In genomic region chr11:6610591-6610990, GRCh38 we compare ENCODE assay signal across 8 cellular contexts. TPM values are rescaled to one million over a fixed set of nuclear protein-coding genes. Genes with fewer than 3 reads are reported as not detected.
A peak's percentile ranks its signal among the peaks of the same experiment; 100 is the strongest.
DNase-seq lines count a peak whose midpoint lies in the region; ATAC-seq, FAIRE-seq and TF ChIP-seq lines count a peak whose summit lies in the region.

No MANE protein-coding gene starts in this region.

- H2AFZ ChIP-seq in PC-3 (ENCODE audit: low read length) (no peak overlapping the region), neural progenitor cell (replicated peaks) (no peak overlapping the region)

- WGBS in endodermal cell (ENCODE audit: insufficient coverage in 1 of 2, insufficient read length in 1 of 2), 2 experiments, result 91 to 97% methylated on average over 4 to 6 of the region's 6 CpGs

- peaks cover 36% of the 10 kb centered on the region for H3K79me2 ChIP-seq in PC-3 (ENCODE audit: low read length)
- peaks cover 42% of the 10 kb centered on the region for H3K79me2 ChIP-seq in neural progenitor cell (ENCODE audit: low read depth)

- peak overlapping the region; percentile 95 for H3K27ac ChIP-seq in CD4-positive, CD25-positive, alpha-beta regulatory T cell (ENCODE audit: insufficient read depth, low read length, poor library complexity, severe bottlenecking)
- H3K27ac ChIP-seq in PC-3 (ENCODE audit: low read length) (no peak overlapping the region), endodermal cell (ENCODE audit: low read depth, low read length) (no peak overlapping the region), neural progenitor cell (no peak overlapping the region)

- peak overlapping the region in 1 of 3 donors; percentile 98 for H3K27ac Mint-ChIP-seq in CD4-positive, CD25-positive, alpha-beta regulatory T cell
- H3K27ac Mint-ChIP-seq in endodermal cell, result peak overlapping the region; percentile 88
- peak overlapping the region; percentile 95 for H3K27ac Mint-ChIP-seq in neural progenitor cell

- ATAC-seq in CD4-positive, CD25-positive, alpha-beta regulatory T cell (ENCODE audit: low read depth in 2 of 2), result no peak
- ATAC-seq in PC-3 (no peak), GM21381 (IDR thresholded peaks at IDR 0.05; ENCODE audit: unreplicated experiment) (no peak)

- H3K4me1 Mint-ChIP-seq in CD4-positive, CD25-positive, alpha-beta regulatory T cell, result peaks cover 8 to 42% (median 34%) of the 10 kb centered on the region in 4 donors
- H3K4me1 Mint-ChIP-seq in endodermal cell (peaks cover 20% of the 10 kb centered on the region), neural progenitor cell (peaks cover 30% of the 10 kb centered on the region)

- POLR2A ChIA-PET in PC-3 (lab: Charles Lee; ENCODE audit: unreplicated experiment), result no interaction called here

- DNase-seq in CD4-positive, CD25-positive, alpha-beta regulatory T cell, result no peak
- no peak for DNase-seq in PC-3
- DNase-seq in endodermal cell, result no peak
- no peak for DNase-seq in neural progenitor cell (ENCODE audit: low spot score)
- DNase-seq in DMS53 (lab: John Stamatoyannopoulos, UW), result no peak
- no peak for DNase-seq in GM12891 (ENCODE audit: insufficient read length, low spot score)
- no peak for DNase-seq in globus pallidus (ENCODE audit: low spot score)

- H3K27me3 ChIP-seq in CD4-positive, CD25-positive, alpha-beta regulatory T cell (ENCODE audit: control insufficient read depth, insufficient read depth, low read length), result no peaks in the 10 kb centered on the region
- no peaks in the 10 kb centered on the region for H3K27me3 ChIP-seq in PC-3 (ENCODE audit: low read length)
- H3K27me3 ChIP-seq in endodermal cell (ENCODE audit: control insufficient read depth, insufficient read depth, low read length, poor library complexity, severe bottlenecking), result no peaks in the 10 kb centered on the region
- H3K27me3 ChIP-seq in neural progenitor cell, result no peaks in the 10 kb centered on the region

- no peaks in the 10 kb centered on the region for H3K9me3 Mint-ChIP-seq in CD4-positive, CD25-positive, alpha-beta regulatory T cell
- no peaks in the 10 kb centered on the region for H3K9me3 Mint-ChIP-seq in endodermal cell
- H3K9me3 Mint-ChIP-seq in neural progenitor cell, result no peaks in the 10 kb centered on the region

- no peaks in the 10 kb centered on the region for H4K20me1 ChIP-seq in PC-3 (ENCODE audit: low read length)
- peaks cover 7% of the 10 kb centered on the region for H4K20me1 ChIP-seq in neural progenitor cell (ENCODE audit: low read depth)

- TF ChIP-seq CTCF in PC-3 (conservative IDR thresholded peaks at IDR 0.05; ENCODE audit: low read depth, low read length), result no peak
- no peak for TF ChIP-seq CTCF in endodermal cell (conservative IDR thresholded peaks at IDR 0.05)
- TF ChIP-seq CTCF in neural progenitor cell (IDR thresholded peaks at IDR 0.05), result no peak

- TF ChIP-seq POLR2A in GM12891 (IDR thresholded peaks at IDR 0.05; ENCODE audit: low read depth, low read length), result no peak

- BruUV-seq in PC-3 (replicated peaks; lab: Mats Ljungman, UMichigan), result no TSS peak

- peaks cover 56% of the 10 kb centered on the region for H3K4me1 ChIP-seq in CD4-positive, CD25-positive, alpha-beta regulatory T cell (ENCODE audit: control insufficient read depth, insufficient read depth, low read length, poor library complexity, severe bottlenecking)
- peaks cover 33% of the 10 kb centered on the region for H3K4me1 ChIP-seq in PC-3 (ENCODE audit: insufficient read depth, low read length)
- H3K4me1 ChIP-seq in endodermal cell (ENCODE audit: control insufficient read depth, insufficient read depth, low read length), result peaks cover 5% of the 10 kb centered on the region
- H3K4me1 ChIP-seq in neural progenitor cell, result peaks cover 17% of the 10 kb centered on the region

- H3K9me3 ChIP-seq in CD4-positive, CD25-positive, alpha-beta regulatory T cell (ENCODE audit: control insufficient read depth in 2 of 2, low read length in 2 of 2), result no peaks in the 10 kb centered on the region
- H3K9me3 ChIP-seq in PC-3 (ENCODE audit: low read length), result no peaks in the 10 kb centered on the region
- H3K9me3 ChIP-seq in endodermal cell (ENCODE audit: control insufficient read depth, low read length), result no peaks in the 10 kb centered on the region
- no peaks in the 10 kb centered on the region for H3K9me3 ChIP-seq in neural progenitor cell (ENCODE audit: low read depth)

- peak overlapping the region; percentile 71 for H3K4me3 ChIP-seq in CD4-positive, CD25-positive, alpha-beta regulatory T cell (ENCODE audit: low read depth, low read length)
- peak overlapping the region; percentile 85; the same call in 1 of the 2 replicates for H3K4me3 ChIP-seq in PC-3 (ENCODE audit: low read length)
- peak overlapping the region; percentile 90 for H3K4me3 ChIP-seq in endodermal cell (ENCODE audit: low read length)
- peak overlapping the region; percentile 85 for H3K4me3 ChIP-seq in neural progenitor cell

- intact Hi-C loops in PC-3 (cut with micrococcal nuclease), result loop anchor here (5.0 kb wide), 1 partner anchor 57 kb away; no protein-coding TSS in a partner anchor

- peak overlapping the region in 3 of 4 donors; percentile 92 to 95 (median 94) for H3K4me3 Mint-ChIP-seq in CD4-positive, CD25-positive, alpha-beta regulatory T cell
- H3K4me3 Mint-ChIP-seq in endodermal cell, result no peak overlapping the region
- peak overlapping the region; percentile 88 for H3K4me3 Mint-ChIP-seq in neural progenitor cell

- peaks cover 5% of the 10 kb centered on the region for H3F3A ChIP-seq in PC-3 (ENCODE audit: low read length, unreplicated experiment)
- H3F3A ChIP-seq in neural progenitor cell (ENCODE audit: low read depth), result peaks cover 42% of the 10 kb centered on the region

- H3K9ac ChIP-seq in PC-3 (ENCODE audit: low read length) (no peak overlapping the region), endodermal cell (ENCODE audit: extremely low read depth, low read length, poor library complexity, severe bottlenecking) (no peak overlapping the region), neural progenitor cell (no peak overlapping the region)

- CTCF ChIA-PET in PC-3 (lab: Charles Lee), result no interaction called here

- no peaks in the 10 kb centered on the region for H3K9me2 ChIP-seq in PC-3 (replicated peaks; ENCODE audit: low read length)

- FAIRE-seq in GM12891 (lab: Jason Lieb, UNC), result no peak

- H3K36me3 Mint-ChIP-seq in CD4-positive, CD25-positive, alpha-beta regulatory T cell, result peaks cover 27% of the 10 kb centered on the region
- H3K36me3 Mint-ChIP-seq in endodermal cell (ENCODE audit: low read depth) (peaks cover 54% of the 10 kb centered on the region), neural progenitor cell (peaks cover 29% of the 10 kb centered on the region)

- H3K36me3 ChIP-seq in CD4-positive, CD25-positive, alpha-beta regulatory T cell (ENCODE audit: control insufficient read depth, insufficient read depth, low read length), result peaks cover 38% of the 10 kb centered on the region
- H3K36me3 ChIP-seq in PC-3 (ENCODE audit: low read depth, low read length) (peaks cover 25% of the 10 kb centered on the region; the same call in 1 of the 2 replicates), endodermal cell (ENCODE audit: control insufficient read depth, insufficient read depth, low read length) (peaks cover 55% of the 10 kb centered on the region), neural progenitor cell (peaks cover 4% of the 10 kb centered on the region)

- H3K27me3 Mint-ChIP-seq in CD4-positive, CD25-positive, alpha-beta regulatory T cell, result no peaks in the 10 kb centered on the region
- H3K27me3 Mint-ChIP-seq in endodermal cell (ENCODE audit: insufficient read depth) (no peaks in the 10 kb centered on the region), neural progenitor cell (ENCODE audit: insufficient read depth, low read depth) (peaks cover 9% of the 10 kb centered on the region)

- peak overlapping the region; percentile 85 for H3K4me2 ChIP-seq in PC-3 (ENCODE audit: low read length)
- H3K4me2 ChIP-seq in neural progenitor cell, result peak overlapping the region; percentile 77

RNA-seq across cellular contexts. Expression of gene TAF10, which starts 1.4 kb away (rescaled TPM):
- total RNA-seq in CD4-positive, CD25-positive, alpha-beta regulatory T cell, result 125 TPM
- 100 to 1,000 TPM; 254 to 386 (median 265) TPM for polyA plus RNA-seq in CD4-positive, CD25-positive, alpha-beta regulatory T cell
- total RNA-seq in PC-3 (2014; rRNA removed) (102 and 128 TPM in 2 replicates), endodermal cell (100 to 1,000 TPM; 168 to 202 TPM), neural progenitor cell (ENCODE audit: low replicate concordance) (34.1 and 58.0 TPM in 2 replicates)
- 248 TPM for polyA plus RNA-seq in endodermal cell (2013, experiment 1 of 2)
- 238 TPM for polyA plus RNA-seq in endodermal cell (2013, experiment 2 of 2)
- 241 TPM for polyA plus RNA-seq in GM12891 (2012; ENCODE audit: low read depth, missing spikeins)

RNA-seq across cellular contexts. Expression of gene ILK, which starts 7.0 kb away (rescaled TPM):
- 62.9 TPM for total RNA-seq in CD4-positive, CD25-positive, alpha-beta regulatory T cell
- polyA plus RNA-seq in CD4-positive, CD25-positive, alpha-beta regulatory T cell, result 100 to 1,000 TPM in 2 of 4 donors, 10 to 100 TPM in 2; 92.8 to 141 (median 115) TPM
- total RNA-seq in PC-3 (2014; rRNA removed), result 73.0 and 73.9 TPM in 2 replicates
- 100 to 1,000 TPM; 125 to 136 TPM for total RNA-seq in endodermal cell
- 117 TPM for polyA plus RNA-seq in endodermal cell (2013, experiment 1 of 2)
- polyA plus RNA-seq in endodermal cell (2013, experiment 2 of 2), result 112 TPM
- total RNA-seq in neural progenitor cell (ENCODE audit: low replicate concordance), result 85.6 and 98.7 TPM in 2 replicates
- 56.8 TPM for polyA plus RNA-seq in GM12891 (2012; ENCODE audit: low read depth, missing spikeins)

RNA-seq across cellular contexts. Expression of gene RRP8, which starts 7.2 kb away (rescaled TPM):
- total RNA-seq in CD4-positive, CD25-positive, alpha-beta regulatory T cell, result 21.0 TPM
- polyA plus RNA-seq in CD4-positive, CD25-positive, alpha-beta regulatory T cell, result 10 to 100 TPM; 22.5 to 30.9 (median 25.7) TPM
- total RNA-seq in PC-3 (2014; rRNA removed) (15.1 and 16.9 TPM in 2 replicates), endodermal cell (10 to 100 TPM; 11.0 to 12.8 TPM), neural progenitor cell (ENCODE audit: low replicate concordance) (12.3 and 16.0 TPM in 2 replicates)
- 12.8 TPM for polyA plus RNA-seq in endodermal cell (2013, experiment 1 of 2)
- 12.1 TPM for polyA plus RNA-seq in endodermal cell (2013, experiment 2 of 2)
- 15.0 TPM for polyA plus RNA-seq in GM12891 (2012; ENCODE audit: low read depth, missing spikeins)

RNA-seq across cellular contexts. Expression of gene TPP1, which starts 8.6 kb away (rescaled TPM):
- 100 TPM for total RNA-seq in CD4-positive, CD25-positive, alpha-beta regulatory T cell
- 100 to 1,000 TPM; 135 to 165 (median 137) TPM for polyA plus RNA-seq in CD4-positive, CD25-positive, alpha-beta regulatory T cell
- total RNA-seq in PC-3 (2014; rRNA removed) (21.6 and 48.3 TPM in 2 replicates), endodermal cell (10 to 100 TPM; 68.3 to 71.0 TPM), neural progenitor cell (ENCODE audit: low replicate concordance) (9.9 and 28.8 TPM in 2 replicates)
- polyA plus RNA-seq in endodermal cell (2013, experiment 1 of 2), result 52.5 TPM
- 41.0 TPM for polyA plus RNA-seq in endodermal cell (2013, experiment 2 of 2)
- polyA plus RNA-seq in GM12891 (2012; ENCODE audit: low read depth, missing spikeins), result 49.7 TPM

RNA-seq across cellular contexts. Expression of gene DCHS1, which starts 45.0 kb away (rescaled TPM):
- 2.4 TPM for total RNA-seq in CD4-positive, CD25-positive, alpha-beta regulatory T cell
- polyA plus RNA-seq in CD4-positive, CD25-positive, alpha-beta regulatory T cell, result 1 to 10 TPM in 2 of 4 donors, under 1 TPM in 2; 0.49 to 1.6 (median 1.0) TPM
- under 0.01 TPM in 1 of 2 replicates, not detected in the other for total RNA-seq in PC-3 (2014; rRNA removed)
- total RNA-seq in endodermal cell, result 10 to 100 TPM; 13.7 to 14.3 TPM
- 34.9 TPM for polyA plus RNA-seq in endodermal cell (2013, experiment 1 of 2)
- polyA plus RNA-seq in endodermal cell (2013, experiment 2 of 2), result 34.2 TPM
- total RNA-seq in neural progenitor cell (ENCODE audit: low replicate concordance), result 4.5 and 9.0 TPM in 2 replicates
- 0.98 TPM for polyA plus RNA-seq in GM12891 (2012; ENCODE audit: low read depth, missing spikeins)
